19 cellular contexts compared by ENCODE assay signal in the genomic region with DNA sequence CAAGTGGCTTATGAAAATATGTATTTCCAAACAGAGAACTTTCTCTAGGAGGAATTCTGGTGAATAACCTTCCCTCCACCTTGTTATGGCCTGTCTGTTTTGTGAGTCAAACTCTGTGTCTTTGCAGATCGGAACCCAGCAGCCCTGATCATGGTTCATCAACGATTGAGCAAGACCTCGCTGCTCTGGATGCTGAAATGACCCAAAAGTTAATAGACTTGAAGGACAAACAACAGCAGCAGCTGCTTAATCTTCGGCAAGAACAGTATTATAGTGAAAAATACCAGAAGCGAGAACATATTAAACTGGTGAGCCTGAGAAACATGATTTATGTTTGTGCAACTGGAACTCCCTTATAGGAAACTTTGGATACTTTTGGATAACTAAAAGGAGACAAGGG.
DNase-seq lines count a peak whose midpoint lies in the region; ATAC-seq, FAIRE-seq and TF ChIP-seq lines count a peak whose summit lies in the region.
"Had no signal": no experiment of that assay in that cellular context is flagged by ENCODE, and none has a peak within 500 bp of the region (broad histone marks: within the 10 kb centered on the region; RNA-seq: fewer than 3 reads in every experiment).

No MANE protein-coding gene starts in this region.

- peaks cover 2% of the 10 kb centered on the region for H3K9me3 Mint-ChIP-seq in astrocyte (ENCODE audit: unreplicated experiment)

- WGBS in HepG2 (ENCODE audit: low lambda C conversion rate): 89% methylated on average over 5 of the region's 5 CpGs
- whole genome bisulfite sequencing in sigmoid colon, 2 donors: 81 to 86% methylated on average over 5 of the region's 5 CpGs

- no peak for DNase-seq in astrocyte (ENCODE audit: low read depth)
- DNase-seq in HepG2 (ENCODE audit: low spot score): no peak
- no peak for DNase-seq in sigmoid colon
- no peak for DNase-seq in 8988T
- DNase-seq in cortex of kidney (lab: John Stamatoyannopoulos, UW): no peak
- DNase-seq: ACHN, DMS153, KG1, MM.1S, NCI-H2029, NCI-H226, NCI-H510A, NCI-H69, Right ventricle myocardium superior, RPMI8226 had no signal

- peaks cover 5% of the 10 kb centered on the region for H3K4me1 Mint-ChIP-seq in astrocyte (ENCODE audit: low read depth, unreplicated experiment)

- H3K4me1 ChIP-seq in astrocyte (ENCODE audit: insufficient read depth, low read length): no peaks in the 10 kb centered on the region
- no peaks in the 10 kb centered on the region for H3K4me1 ChIP-seq in HepG2 (ENCODE audit: insufficient read depth, low read length)
- H3K4me1 ChIP-seq in sigmoid colon: peaks cover 0 to 51% (median 26%) of the 10 kb centered on the region in 4 donors

- H3K27ac Mint-ChIP-seq in astrocyte (ENCODE audit: unreplicated experiment): no peak overlapping the region

- in situ Hi-C loops in HepG2 (cut with HindIII; ENCODE audit: extremely low pct_ligation_motif_present, low pct_unique_long_range_greater_than_20kb): no loop called here

- H3K27ac ChIP-seq in astrocyte (ENCODE audit: low read depth, low read length) (no peak overlapping the region), HepG2 (ENCODE audit: extremely low read length, insufficient read depth, low read length) (no peak overlapping the region), sigmoid colon (peak overlapping the region in 3 of 4 donors; percentile 48 to 71 (median 62))

- no peaks in the 10 kb centered on the region for H3K79me2 ChIP-seq in astrocyte (ENCODE audit: insufficient read depth, low read length)
- no peaks in the 10 kb centered on the region for H3K79me2 ChIP-seq in HepG2 (ENCODE audit: insufficient read depth, low read length)

- no peaks in the 10 kb centered on the region for H3K27me3 Mint-ChIP-seq in astrocyte (ENCODE audit: low read depth, unreplicated experiment)

- no peak overlapping the region for H3K4me2 ChIP-seq in astrocyte (ENCODE audit: low read length)
- no peak overlapping the region for H3K4me2 ChIP-seq in HepG2 (ENCODE audit: low read depth, low read length)

- TF ChIP-seq RAD21 in HepG2 (CRISPR knock-in tag; IDR thresholded peaks at IDR 0.05): no peak

- POLR2A ChIA-PET in HepG2 (lab: Yijun Ruan, JAX): no interaction called here

- CTCF ChIA-PET in HepG2 (lab: Yijun Ruan, JAX; ENCODE audit: low intra/inter-chr PET ratio, low total read pairs): no interaction called here

- intact Hi-C loops in HepG2 (cut with micrococcal nuclease; ENCODE audit: unreplicated experiment): no loop called here
- intact Hi-C loops in sigmoid colon (cut with DNase I): no loop called here

- TF ChIP-seq POLR2A in HepG2 (IDR thresholded peaks at IDR 0.05; ENCODE audit: insufficient read depth in 1 of 2, low read depth in 2 of 2, low read length in 2 of 2): no peak
- TF ChIP-seq POLR2A in sigmoid colon (IDR thresholded peaks at IDR 0.05): no peak

- H3K9me3 ChIP-seq in astrocyte (ENCODE audit: insufficient read depth, low read depth, low read length) (no peaks in the 10 kb centered on the region), HepG2 (ENCODE audit: low read length) (no peaks in the 10 kb centered on the region), sigmoid colon (no peaks in the 10 kb centered on the region)

- H3K4me3 Mint-ChIP-seq in astrocyte (ENCODE audit: unreplicated experiment): no peak overlapping the region

- no peak for TF ChIP-seq EP300 in HepG2 (IDR thresholded peaks at IDR 0.05; ENCODE audit: low read depth in 2 of 2, low read length in 2 of 2)
- TF ChIP-seq EP300 in HepG2 (CRISPR knock-in tag; IDR thresholded peaks at IDR 0.05; ENCODE audit: borderline replicate concordance): no peak
- no peak for TF ChIP-seq EP300 in sigmoid colon (IDR thresholded peaks at IDR 0.05)

- H3K9ac ChIP-seq in astrocyte (ENCODE audit: low read length) (no peak overlapping the region), HepG2 (ENCODE audit: insufficient read depth, low read depth, low read length) (no peak overlapping the region)

- no peak overlapping the region for H3K4me3 ChIP-seq in astrocyte (ENCODE audit: insufficient read depth, low read depth, low read length)
- no peak overlapping the region for H3K4me3 ChIP-seq in HepG2 (replicated peaks in 1 of 3; ENCODE audit: insufficient read depth in 1 of 3, low read depth in 2 of 3, low read length in 3 of 3)
- no peak overlapping the region for H3K4me3 ChIP-seq in sigmoid colon

- no TSS peak for BruUV-seq in HepG2 (replicated peaks; lab: Mats Ljungman, UMichigan)

- H3K36me3 Mint-ChIP-seq in astrocyte (ENCODE audit: low read depth, unreplicated experiment): peaks cover 2% of the 10 kb centered on the region

- ATAC-seq in HepG2: no peak
- no peak for ATAC-seq in GM19328 (IDR thresholded peaks at IDR 0.05; ENCODE audit: unreplicated experiment)
- ATAC-seq in HG03045 (IDR thresholded peaks at IDR 0.05; ENCODE audit: unreplicated experiment): no peak

- TF ChIP-seq CTCF in astrocyte (IDR thresholded peaks at IDR 0.05; ENCODE audit: insufficient read depth, low read depth, low read length): no peak
- no peak for TF ChIP-seq CTCF in HepG2 (CRISPR knock-in tag; IDR thresholded peaks at IDR 0.05)
- TF ChIP-seq CTCF in sigmoid colon (IDR thresholded peaks at IDR 0.05): no peak

- no peak overlapping the region for H2AFZ ChIP-seq in astrocyte (ENCODE audit: low read depth, low read length)
- no peak overlapping the region for H2AFZ ChIP-seq in HepG2 (ENCODE audit: low read length)

- no peaks in the 10 kb centered on the region for H3K36me3 ChIP-seq in astrocyte (ENCODE audit: insufficient read depth, low read length)
- peaks cover 17 to 23% of the 10 kb centered on the region in 2 experiments for H3K36me3 ChIP-seq in HepG2 (replicated peaks in 1 of 2; ENCODE audit: control insufficient read depth in 1 of 2, insufficient read depth in 2 of 2, low read length in 2 of 2)
- H3K36me3 ChIP-seq in sigmoid colon: peaks cover 0 to 14% (median 0%) of the 10 kb centered on the region in 4 donors

- H4K20me1 ChIP-seq in astrocyte (ENCODE audit: insufficient read depth, low read length) (no peaks in the 10 kb centered on the region), HepG2 (ENCODE audit: insufficient read depth, low read length) (no peaks in the 10 kb centered on the region)

- peak; percentile 9 for FAIRE-seq in astrocyte (lab: Jason Lieb, UNC)
- no peak for FAIRE-seq in HepG2 (lab: Jason Lieb, UNC)
- FAIRE-seq: H54, HTR-8/SVneo had no signal

- no peaks in the 10 kb centered on the region for H3K27me3 ChIP-seq in astrocyte (ENCODE audit: insufficient read depth, low read length)
- H3K27me3 ChIP-seq in HepG2 (ENCODE audit: control insufficient read depth in 1 of 2, insufficient read depth in 2 of 2, low read length in 2 of 2): no peaks in the 10 kb centered on the region
- no peaks in the 10 kb centered on the region for H3K27me3 ChIP-seq in sigmoid colon

TF ChIP-seq in HepG2, 621 proteins besides CTCF, POLR2A, EP300 and RAD21 (continues in another document):
- no peak for TF ChIP-seq PCBP2 (optimal IDR thresholded peaks at IDR 0.05; ENCODE audit: low read depth, low read length, poor library complexity, severe bottlenecking)
- TF ChIP-seq, protein P1, sequence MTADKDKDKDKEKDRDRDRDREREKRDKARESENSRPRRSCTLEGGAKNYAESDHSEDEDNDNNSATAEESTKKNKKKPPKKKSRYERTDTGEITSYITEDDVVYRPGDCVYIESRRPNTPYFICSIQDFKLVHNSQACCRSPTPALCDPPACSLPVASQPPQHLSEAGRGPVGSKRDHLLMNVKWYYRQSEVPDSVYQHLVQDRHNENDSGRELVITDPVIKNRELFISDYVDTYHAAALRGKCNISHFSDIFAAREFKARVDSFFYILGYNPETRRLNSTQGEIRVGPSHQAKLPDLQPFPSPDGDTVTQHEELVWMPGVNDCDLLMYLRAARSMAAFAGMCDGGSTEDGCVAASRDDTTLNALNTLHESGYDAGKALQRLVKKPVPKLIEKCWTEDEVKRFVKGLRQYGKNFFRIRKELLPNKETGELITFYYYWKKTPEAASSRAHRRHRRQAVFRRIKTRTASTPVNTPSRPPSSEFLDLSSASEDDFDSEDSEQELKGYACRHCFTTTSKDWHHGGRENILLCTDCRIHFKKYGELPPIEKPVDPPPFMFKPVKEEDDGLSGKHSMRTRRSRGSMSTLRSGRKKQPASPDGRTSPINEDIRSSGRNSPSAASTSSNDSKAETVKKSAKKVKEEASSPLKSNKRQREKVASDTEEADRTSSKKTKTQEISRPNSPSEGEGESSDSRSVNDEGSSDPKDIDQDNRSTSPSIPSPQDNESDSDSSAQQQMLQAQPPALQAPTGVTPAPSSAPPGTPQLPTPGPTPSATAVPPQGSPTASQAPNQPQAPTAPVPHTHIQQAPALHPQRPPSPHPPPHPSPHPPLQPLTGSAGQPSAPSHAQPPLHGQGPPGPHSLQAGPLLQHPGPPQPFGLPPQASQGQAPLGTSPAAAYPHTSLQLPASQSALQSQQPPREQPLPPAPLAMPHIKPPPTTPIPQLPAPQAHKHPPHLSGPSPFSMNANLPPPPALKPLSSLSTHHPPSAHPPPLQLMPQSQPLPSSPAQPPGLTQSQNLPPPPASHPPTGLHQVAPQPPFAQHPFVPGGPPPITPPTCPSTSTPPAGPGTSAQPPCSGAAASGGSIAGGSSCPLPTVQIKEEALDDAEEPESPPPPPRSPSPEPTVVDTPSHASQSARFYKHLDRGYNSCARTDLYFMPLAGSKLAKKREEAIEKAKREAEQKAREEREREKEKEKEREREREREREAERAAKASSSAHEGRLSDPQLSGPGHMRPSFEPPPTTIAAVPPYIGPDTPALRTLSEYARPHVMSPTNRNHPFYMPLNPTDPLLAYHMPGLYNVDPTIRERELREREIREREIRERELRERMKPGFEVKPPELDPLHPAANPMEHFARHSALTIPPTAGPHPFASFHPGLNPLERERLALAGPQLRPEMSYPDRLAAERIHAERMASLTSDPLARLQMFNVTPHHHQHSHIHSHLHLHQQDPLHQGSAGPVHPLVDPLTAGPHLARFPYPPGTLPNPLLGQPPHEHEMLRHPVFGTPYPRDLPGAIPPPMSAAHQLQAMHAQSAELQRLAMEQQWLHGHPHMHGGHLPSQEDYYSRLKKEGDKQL (CRISPR knock-in tag; IDR thresholded peaks at IDR 0.05; ENCODE audit: low read depth): no peak

Comparison
In these comparisons a context has a peak if more than half of its experiments do, and no peak if none do; other contexts are left out.
1. H3K27ac ChIP-seq: peak in sigmoid colon (3 of 4); none in astrocyte (single experiment) and HepG2 (single experiment).